31 cellular contexts compared by ENCODE assay signal in the genomic region with DNA sequence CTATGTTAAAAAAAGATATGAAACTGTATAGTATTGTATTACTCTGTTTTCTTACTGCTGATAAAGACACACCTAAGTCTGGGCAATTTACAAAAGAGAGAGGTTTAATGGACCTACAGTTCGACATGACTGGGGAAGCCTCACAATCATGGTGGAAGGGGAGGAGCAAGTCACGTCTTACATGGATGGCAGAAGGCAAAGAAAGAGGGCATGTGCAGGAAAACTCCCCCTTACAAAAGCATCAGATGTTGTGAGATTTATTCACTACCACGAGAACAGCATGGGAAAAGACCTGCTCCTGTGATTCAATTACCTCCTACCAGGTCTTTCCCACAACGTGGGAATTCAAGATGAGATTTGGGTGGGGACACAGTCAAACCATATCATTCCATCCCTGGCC. TPM values are rescaled to one million over a fixed set of nuclear protein-coding genes. Genes with fewer than 3 reads are reported as not detected.
DNase-seq lines count a peak whose midpoint lies in the region; ATAC-seq, FAIRE-seq and TF ChIP-seq lines count a peak whose summit lies in the region.
"Had no signal": no experiment of that assay in that cellular context is flagged by ENCODE, and none has a peak within 500 bp of the region (broad histone marks: within the 10 kb centered on the region; RNA-seq: fewer than 3 reads in every experiment).

No MANE protein-coding gene starts in this region.

- no peaks in the 10 kb centered on the region; a peak in 1 of 5 replicates for H3K27me3 ChIP-seq in HepG2 (ENCODE audit: control insufficient read depth in 1 of 2, insufficient read depth in 2 of 2, low read length in 2 of 2)
- no peaks in the 10 kb centered on the region for H3K27me3 ChIP-seq in right lobe of liver
- H3K27me3 ChIP-seq in K562 (ENCODE audit: control insufficient read depth in 2 of 2, insufficient read depth in 2 of 2, low read length in 2 of 2): no peaks in the 10 kb centered on the region
- H3K27me3 ChIP-seq: BE2C; BLaER1; BLaER1 treated with 17β-estradiol and CSF1 and Interleukin-3, amounts not matched to agents 10 nM and 100 nM had no signal

- no peak overlapping the region for H3K4me3 ChIP-seq in HepG2 (replicated peaks in 1 of 3; ENCODE audit: insufficient read depth in 1 of 3, low read depth in 2 of 3, low read length in 3 of 3)
- H3K4me3 ChIP-seq in right lobe of liver: no peak overlapping the region
- no peak overlapping the region for H3K4me3 ChIP-seq in K562
- H3K4me3 ChIP-seq: A549; BLaER1; BLaER1 treated with 17β-estradiol and CSF1 and Interleukin-3, amounts not matched to agents 10 nM and 100 nM had no signal

- no peaks in the 10 kb centered on the region for H3K4me1 ChIP-seq in HepG2 (ENCODE audit: insufficient read depth, low read length)
- no peaks in the 10 kb centered on the region for H3K4me1 ChIP-seq in right lobe of liver
- no peaks in the 10 kb centered on the region for H3K4me1 ChIP-seq in K562 (replicated peaks in 1 of 2; ENCODE audit: control insufficient read depth in 2 of 2, insufficient read depth in 2 of 2, low read length in 2 of 2)
- H3K4me1 ChIP-seq: A549, BE2C, BLaER1, Caco-2 had no signal

- TF ChIP-seq CTCF in HepG2 (CRISPR knock-in tag; IDR thresholded peaks at IDR 0.05) (no peak), right lobe of liver (IDR thresholded peaks at IDR 0.05) (no peak), K562 (IDR thresholded peaks at IDR 0.05 in 2 of 3, conservative IDR thresholded peaks at IDR 0.05 in 1 of 3; ENCODE audit: insufficient read depth in 2 of 3, low read depth in 1 of 3, low read length in 3 of 3) (no peak)

- no peak for TF ChIP-seq EP300 in HepG2 (IDR thresholded peaks at IDR 0.05; ENCODE audit: low read depth in 2 of 2, low read length in 2 of 2)
- no peak for TF ChIP-seq EP300 in HepG2 (CRISPR knock-in tag; IDR thresholded peaks at IDR 0.05; ENCODE audit: borderline replicate concordance)
- no peak for TF ChIP-seq EP300 in K562 (IDR thresholded peaks at IDR 0.05; ENCODE audit: low read length)

- no peak overlapping the region for H3K9ac ChIP-seq in HepG2 (ENCODE audit: insufficient read depth, low read depth, low read length)
- H3K9ac ChIP-seq in K562 (ENCODE audit: insufficient read depth in 1 of 2, low read depth in 2 of 2, low read length in 2 of 2): no peak overlapping the region
- H3K9ac ChIP-seq: BLaER1; BLaER1 treated with 17β-estradiol and CSF1 and Interleukin-3, amounts not matched to agents 10 nM and 100 nM had no signal

- in situ Hi-C loops in HepG2 (cut with HindIII; ENCODE audit: extremely low pct_ligation_motif_present, low pct_unique_long_range_greater_than_20kb) (no loop called here), K562 (cut with MboI) (no loop called here)

- CTCF ChIA-PET in HepG2 (lab: Yijun Ruan, JAX; ENCODE audit: low intra/inter-chr PET ratio, low total read pairs) (no interaction called here), K562 (lab: Yijun Ruan, JAX; ENCODE audit: low intra/inter-chr PET ratio) (no interaction called here)

- no peaks in the 10 kb centered on the region for H4K20me1 ChIP-seq in HepG2 (ENCODE audit: insufficient read depth, low read length)
- no peaks in the 10 kb centered on the region for H4K20me1 ChIP-seq in K562 (replicated peaks; ENCODE audit: control insufficient read depth, insufficient read depth, low read length)
- H4K20me1 ChIP-seq: BLaER1 had no signal

- TF ChIP-seq RAD21 in HepG2 (CRISPR knock-in tag; IDR thresholded peaks at IDR 0.05): no peak
- no peak for TF ChIP-seq RAD21 in K562 (CRISPR knock-in tag; conservative IDR thresholded peaks at IDR 0.05 in 1 of 2, IDR thresholded peaks at IDR 0.05 in 1 of 2)

- H2AFZ ChIP-seq in HepG2 (ENCODE audit: low read length): no peak overlapping the region
- H2AFZ ChIP-seq in K562 (ENCODE audit: low read depth, low read length): no peak overlapping the region

- TF ChIP-seq POLR2A in HepG2 (IDR thresholded peaks at IDR 0.05; ENCODE audit: insufficient read depth in 1 of 2, low read depth in 2 of 2, low read length in 2 of 2) (no peak), right lobe of liver (IDR thresholded peaks at IDR 0.05) (no peak), K562 (conservative IDR thresholded peaks at IDR 0.05) (no peak)

- H3K36me3 ChIP-seq in HepG2 (replicated peaks in 1 of 2; ENCODE audit: control insufficient read depth in 1 of 2, insufficient read depth in 2 of 2, low read length in 2 of 2): no peaks in the 10 kb centered on the region
- no peaks in the 10 kb centered on the region for H3K36me3 ChIP-seq in right lobe of liver
- H3K36me3 ChIP-seq in K562 (ENCODE audit: control insufficient read depth, insufficient read depth, low read length): no peaks in the 10 kb centered on the region
- H3K36me3 ChIP-seq: BE2C had no signal

- intact Hi-C loops in HepG2 (cut with micrococcal nuclease; ENCODE audit: unreplicated experiment) (no loop called here), right lobe of liver (cut with DNase I) (no loop called here), K562 (cut with micrococcal nuclease) (no loop called here)

- no peak overlapping the region for H3K4me2 ChIP-seq in HepG2 (ENCODE audit: low read depth, low read length)
- H3K4me2 ChIP-seq in K562 (ENCODE audit: insufficient read depth, low read length): no peak overlapping the region
- H3K4me2 ChIP-seq: A549; BLaER1; BLaER1 treated with 17β-estradiol and CSF1 and Interleukin-3, amounts not matched to agents 10 nM and 100 nM had no signal

- DNase-seq in HepG2 (ENCODE audit: low spot score): no peak
- DNase-seq in right lobe of liver: no peak
- DNase-seq in K562 (ENCODE audit: extremely low read depth in 1 of 4, low spot score in 3 of 4): no peak
- DNase-seq: 8988T; ACHN; AML-193; BE2C; C1 segment of cervical spinal cord; Caco-2; Calu3; CD4-positive, alpha-beta memory T cell; CD4-positive, alpha-beta T cell; CD4-positive, CD25-positive, alpha-beta regulatory T cell; CD8-positive, alpha-beta memory T cell; CD8-positive, alpha-beta T cell; COR-L47; DMS 273 treated with DMSO at 0.1 percent for 48 hours; DMS153; DMS53; DMS79; DMS79 treated with DMSO at 0.1 percent for 48 hours; DND-41; EL had no signal

- 54% methylated on average over 4 of the region's 4 CpGs for WGBS in HepG2 (ENCODE audit: low lambda C conversion rate)
- 80% methylated on average over 3 of the region's 4 CpGs for WGBS in right lobe of liver (ENCODE audit: insufficient coverage, low coverage, low lambda C conversion rate, missing lambda C conversion rate)
- WGBS in K562 (ENCODE audit: insufficient coverage, low coverage, missing lambda C conversion rate): 79% methylated on average over 4 of the region's 4 CpGs

- H3K9me3 ChIP-seq in HepG2 (ENCODE audit: low read length) (peaks cover 29% of the 10 kb centered on the region), right lobe of liver (no peaks in the 10 kb centered on the region), K562 (replicated peaks; ENCODE audit: control insufficient read depth, insufficient read depth, low read depth, low read length) (0 out of 2 replicates have a peak, but pooled peaks cover 2% of the 10 kb centered on the region)
- H3K9me3 ChIP-seq: BE2C had no signal

- FAIRE-seq in HepG2 (lab: Jason Lieb, UNC): no peak
- no peak for FAIRE-seq in K562 (lab: Jason Lieb, UNC)
- FAIRE-seq: A204.1, A549, D721Med had no signal

- no peaks in the 10 kb centered on the region for H3K79me2 ChIP-seq in HepG2 (ENCODE audit: insufficient read depth, low read length)
- peaks cover 7% of the 10 kb centered on the region; the same call in 1 of the 3 replicates for H3K79me2 ChIP-seq in K562 (ENCODE audit: control insufficient read depth, insufficient read depth, low read length)

- BruUV-seq in HepG2 (replicated peaks; lab: Mats Ljungman, UMichigan) (no TSS peak), K562 (replicated peaks; lab: Mats Ljungman, UMichigan) (no TSS peak)

- no peak overlapping the region for H3K27ac ChIP-seq in HepG2 (ENCODE audit: extremely low read length, insufficient read depth, low read length)
- no peak overlapping the region for H3K27ac ChIP-seq in right lobe of liver
- no peak overlapping the region for H3K27ac ChIP-seq in K562 (ENCODE audit: extremely low read depth, low read depth, low read length)
- H3K27ac ChIP-seq: 22Rv1; A549; BLaER1; BLaER1 treated with 17β-estradiol and CSF1 and Interleukin-3, amounts not matched to agents 10 nM and 100 nM; C4-2B had no signal

- no peak for ATAC-seq in HepG2
- no peak for ATAC-seq in right lobe of liver
- ATAC-seq in K562: no peak
- ATAC-seq in HG02571 (IDR thresholded peaks at IDR 0.05; ENCODE audit: unreplicated experiment): no peak
- ATAC-seq: A549; CD8-positive, alpha-beta T cell had no signal

- POLR2A ChIA-PET in HepG2 (lab: Yijun Ruan, JAX): no interaction called here
- POLR2A ChIA-PET in K562 (lab: Yijun Ruan, JAX): no interaction called here

- H3K9me1 ChIP-seq in K562 (ENCODE audit: control insufficient read depth, insufficient read depth, low read length): no peaks in the 10 kb centered on the region

RNA-seq across cellular contexts. Expression of a gene that starts 57.0 kb away (rescaled TPM):
- total RNA-seq in HepG2 (2016; rRNA removed; fragmentation: Illumina TruSeq; extraction: Trizol) (10.0 and 10.5 TPM in 2 replicates), right lobe of liver (10 to 100 TPM; 13.5 to 18.9 (median 16.4) TPM), K562 (2014; rRNA removed) (8.3 and 12.2 TPM in 2 replicates), K562 (2014; rRNA removed; fragmentation: Illumina TruSeq; extraction: Trizol) (19.4 and 20.3 TPM in 2 replicates), K562 (2015; rRNA removed; fragmentation: Illumina TruSeq; extraction: Trizol) (19.9 TPM in 2 replicates), K562 (2021) (16.2 and 17.0 TPM in 2 replicates)
- total RNA-seq in HepG2 (2016; cell fraction: cytosol; rRNA removed; fragmentation: Illumina TruSeq; extraction: Trizol; ENCODE audit: low read depth): 10.8 and 14.2 TPM in 2 replicates
- 9.4 and 9.8 TPM in 2 replicates for total RNA-seq in HepG2 (2016; cell fraction: insoluble cytoplasmic fraction; rRNA removed; fragmentation: Illumina TruSeq; extraction: Trizol)
- 7.0 and 7.2 TPM in 2 replicates for total RNA-seq in HepG2 (2016; cell fraction: membrane; rRNA removed; fragmentation: Illumina TruSeq; extraction: Trizol)
- total RNA-seq in HepG2 (2016; cell fraction: nucleus; rRNA removed; fragmentation: Illumina TruSeq; extraction: Trizol): 11.9 and 13.8 TPM in 2 replicates
- polyA plus RNA-seq in HepG2 (2011; rRNA removed) (10.4 and 12.0 TPM in 2 replicates), K562 (2011; rRNA removed) (22.2 and 25.7 TPM in 2 replicates), K562 (2014; fragmentation: Illumina TruSeq; extraction: Trizol) (17.4 and 19.7 TPM in 2 replicates), K562 (2014; fragmentation: Nextera tagmentation; extraction: Ambion mirVana) (1 to 10 TPM; 4.9 to 6.2 TPM), K562 (2014; rRNA removed) (9.4 and 10.8 TPM in 2 replicates)
- 5.9 and 9.5 TPM in 2 replicates for polyA plus RNA-seq in HepG2 (2011; cell fraction: cytosol; rRNA removed)
- 8.0 and 8.5 TPM in 2 replicates for polyA plus RNA-seq in HepG2 (2011; cell fraction: nucleus; rRNA removed)
- polyA plus RNA-seq in HepG2 (2012): 5.8 and 6.9 TPM in 2 replicates
- 0.35 and 0.40 TPM in 2 replicates for polyA plus RNA-seq in HepG2 (2016; cell fraction: cytosol; fragmentation: Illumina TruSeq; extraction: Trizol; ENCODE audit: low read depth)
- polyA plus RNA-seq in HepG2 (2016; cell fraction: insoluble cytoplasmic fraction; fragmentation: Illumina TruSeq; extraction: Trizol; ENCODE audit: low read depth): 8.7 and 9.6 TPM in 2 replicates
- 1.9 and 2.5 TPM in 2 replicates for polyA plus RNA-seq in HepG2 (2016; cell fraction: membrane; fragmentation: Illumina TruSeq; extraction: Trizol; ENCODE audit: low read depth)
- polyA plus RNA-seq in HepG2 (2016; cell fraction: nucleus; fragmentation: Illumina TruSeq; extraction: Trizol; ENCODE audit: insufficient read depth, low read depth): 8.1 and 10.3 TPM in 2 replicates
- 18.1 and 20.0 TPM in 2 replicates for polyA minus RNA-seq in HepG2 (2011; rRNA and poly(A)+ RNA removed; ENCODE audit: low replicate concordance)
- 7.8 and 12.5 TPM in 2 replicates for polyA minus RNA-seq in HepG2 (2011; cell fraction: cytosol; rRNA and poly(A)+ RNA removed)
- 43.6 and 54.5 TPM in 2 replicates for polyA minus RNA-seq in HepG2 (2011; cell fraction: nucleus; rRNA and poly(A)+ RNA removed)
- 51.3 and 140 TPM in 2 replicates for total RNA-seq in K562 (2011; cell fraction: chromatin; rRNA removed; ENCODE audit: low replicate concordance)
- total RNA-seq in K562 (2011; cell fraction: nucleolus; rRNA removed): 21.5 and 31.2 TPM in 2 replicates
- total RNA-seq in K562 (2011; cell fraction: nucleoplasm; rRNA removed): 55.1 and 80.0 TPM in 2 replicates
- polyA plus RNA-seq in K562 (2011; cell fraction: cytosol; rRNA removed): 12.8 and 15.5 TPM in 2 replicates
- polyA plus RNA-seq in K562 (2011; cell fraction: nucleus; rRNA removed): 23.6 and 27.1 TPM in 2 replicates
- 12.6 and 12.9 TPM in 2 replicates for polyA plus RNA-seq in K562 (2012)
- 67.5 and 67.7 TPM in 2 replicates for polyA minus RNA-seq in K562 (2011; rRNA and poly(A)+ RNA removed)
- polyA minus RNA-seq in K562 (2011; cell fraction: cytosol; rRNA and poly(A)+ RNA removed): 14.5 and 23.9 TPM in 2 replicates
- 40.3 and 55.5 TPM in 2 replicates for polyA minus RNA-seq in K562 (2011; cell fraction: nucleus; rRNA and poly(A)+ RNA removed)
